8 cellular contexts compared by ENCODE assay signal in the genomic region with DNA sequence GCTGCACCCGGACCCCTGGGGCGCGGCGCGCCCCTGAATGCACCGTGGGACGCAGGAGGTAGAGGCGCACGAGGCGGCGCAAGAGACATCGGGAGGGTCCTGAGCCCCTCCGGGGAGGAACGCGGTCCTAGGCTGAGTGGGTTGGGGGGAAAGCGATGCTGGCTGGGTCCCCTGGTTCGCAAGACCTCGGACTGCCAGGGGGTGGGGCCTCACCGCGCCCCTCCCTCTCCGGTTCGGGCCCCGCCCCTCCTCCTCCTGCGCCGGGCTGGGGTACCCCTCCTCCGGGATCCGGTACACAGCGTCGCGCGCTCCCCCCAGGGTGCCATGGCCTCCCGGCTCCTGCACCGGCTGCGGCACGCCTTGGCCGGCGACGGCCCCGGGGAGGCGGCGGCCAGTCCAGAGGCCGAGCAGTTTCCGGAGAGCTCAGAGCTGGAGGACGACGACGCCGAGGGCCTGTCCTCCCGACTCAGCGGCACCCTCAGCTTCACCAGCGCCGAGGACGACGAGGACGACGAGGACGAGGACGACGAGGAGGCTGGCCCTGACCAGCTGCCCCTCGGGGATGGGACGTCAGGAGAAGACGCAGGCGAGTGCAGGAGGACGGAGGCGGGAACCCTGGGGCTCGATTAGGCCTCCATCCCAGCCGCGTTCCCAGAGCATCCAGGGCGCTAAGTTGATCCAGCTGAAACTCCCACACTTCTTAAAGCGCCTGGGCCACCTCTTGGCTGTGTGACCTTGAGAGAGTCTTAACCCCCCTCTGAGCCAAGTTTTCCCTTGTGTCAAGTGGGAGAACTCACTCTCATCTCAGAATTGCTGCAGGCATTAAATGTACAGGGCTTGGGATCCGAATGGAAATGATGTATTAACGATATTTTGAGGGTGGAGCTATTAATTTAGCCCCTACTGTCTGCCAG. TPM values are rescaled to one million over a fixed set of nuclear protein-coding genes. Genes with fewer than 3 reads are reported as not detected.
DNase-seq lines count a peak whose midpoint lies in the region; ATAC-seq and TF ChIP-seq lines count a peak whose summit lies in the region.

No MANE protein-coding gene starts in this region.

- ATAC-seq in GM19438 (IDR thresholded peaks at IDR 0.05; ENCODE audit: low read depth, unreplicated experiment) (peak; percentile 38), naive B cell (ENCODE audit: low read depth in 2 of 2) (peak; percentile 71 to 78), GM21786 (IDR thresholded peaks at IDR 0.05; ENCODE audit: unreplicated experiment) (no peak)

- peaks cover 15% of the 10 kb centered on the region for H3K4me1 Mint-ChIP-seq in activated T-helper 2 cell treated with anti-CD3 and anti-CD28 coated beads, Interferon-gamma antibody, Interleukin-2, Interleukin-4, amounts not matched to agents 10 μg/mL and 5 μg/mL and 100 μg/mL, durations not matched to agents 14 hours and 24 hours and 36 hours (ENCODE audit: low read depth)
- H3K4me1 Mint-ChIP-seq in naive B cell: peaks cover 9 to 15% (median 13%) of the 10 kb centered on the region in 3 donors

- no peaks in the 10 kb centered on the region for H3K9me3 Mint-ChIP-seq in activated T-helper 2 cell treated with anti-CD3 and anti-CD28 coated beads, Interferon-gamma antibody, Interleukin-2, Interleukin-4, amounts not matched to agents 10 μg/mL and 5 μg/mL and 100 μg/mL, durations not matched to agents 14 hours and 24 hours and 36 hours
- H3K9me3 Mint-ChIP-seq in naive B cell: no peaks in the 10 kb centered on the region

- peak overlapping the region; percentile 81 for H3K4me3 Mint-ChIP-seq in activated T-helper 2 cell treated with anti-CD3 and anti-CD28 coated beads, Interferon-gamma antibody, Interleukin-2, Interleukin-4, amounts not matched to agents 10 μg/mL and 5 μg/mL and 100 μg/mL, durations not matched to agents 14 hours and 24 hours and 36 hours (ENCODE audit: low read depth)
- H3K4me3 Mint-ChIP-seq in naive B cell: peak overlapping the region; percentile 51 to 95 (median 86)

- TF ChIP-seq CTCF in 22Rv1 (IDR thresholded peaks at IDR 0.05) (no peak), fibroblast of the aortic adventitia (IDR thresholded peaks at IDR 0.05; ENCODE audit: insufficient read depth, low read length) (no peak)

- H3K4me3 ChIP-seq in fibroblast of the aortic adventitia (ENCODE audit: low read depth, low read length): peak overlapping the region; percentile 90

- DNase-seq in NCI-H69 (lab: John Stamatoyannopoulos, UW) (peak; percentile 53), fibroblast of the aortic adventitia (ENCODE audit: low read depth) (peak; percentile 66), naive B cell (peak; percentile 39)
- peak; percentile 25 for DNase-seq in activated T-helper 2 cell treated with anti-CD3 and anti-CD28 coated beads, Interferon-gamma antibody, Interleukin-2, Interleukin-4, amounts not matched to agents 10 μg/mL and 5 μg/mL and 100 μg/mL, durations not matched to agents 14 hours and 24 hours and 36 hours (ENCODE audit: low spot score)

- no peak overlapping the region for H3K27ac Mint-ChIP-seq in activated T-helper 2 cell treated with anti-CD3 and anti-CD28 coated beads, Interferon-gamma antibody, Interleukin-2, Interleukin-4, amounts not matched to agents 10 μg/mL and 5 μg/mL and 100 μg/mL, durations not matched to agents 14 hours and 24 hours and 36 hours
- peak overlapping the region in 2 of 6 donors; percentile 2 to 28 for H3K27ac Mint-ChIP-seq in naive B cell

- H3K27me3 Mint-ChIP-seq in activated T-helper 2 cell treated with anti-CD3 and anti-CD28 coated beads, Interferon-gamma antibody, Interleukin-2, Interleukin-4, amounts not matched to agents 10 μg/mL and 5 μg/mL and 100 μg/mL, durations not matched to agents 14 hours and 24 hours and 36 hours (ENCODE audit: low read depth): peaks cover 9% of the 10 kb centered on the region
- H3K27me3 Mint-ChIP-seq in naive B cell: peaks cover 0 to 6% (median 0%) of the 10 kb centered on the region in 3 donors

- H3K27ac ChIP-seq in 22Rv1: peak overlapping the region; percentile 54
- H3K27ac ChIP-seq in temporal lobe (ENCODE audit: low read depth, low read length): peak overlapping the region; percentile 90

- intact Hi-C loops in activated T-helper 2 cell treated with anti-CD3 and anti-CD28 coated beads, Interferon-gamma antibody, Interleukin-2, Interleukin-4, amounts not matched to agents 10 μg/mL and 5 μg/mL and 100 μg/mL, durations not matched to agents 14 hours and 24 hours and 36 hours (cut with micrococcal nuclease): loop anchor here (2.0 kb wide), 1 partner anchor 23 kb away; a partner anchor contains a TSS

- H3K36me3 Mint-ChIP-seq in activated T-helper 2 cell treated with anti-CD3 and anti-CD28 coated beads, Interferon-gamma antibody, Interleukin-2, Interleukin-4, amounts not matched to agents 10 μg/mL and 5 μg/mL and 100 μg/mL, durations not matched to agents 14 hours and 24 hours and 36 hours (ENCODE audit: low read depth): no peaks in the 10 kb centered on the region
- H3K36me3 Mint-ChIP-seq in naive B cell: no peaks in the 10 kb centered on the region

RNA-seq across cellular contexts. Expression of a gene that starts 0.5 kb away (rescaled TPM):
- 1.5 and 2.0 TPM in 2 replicates for total RNA-seq in activated T-helper 2 cell treated with anti-CD3 and anti-CD28 coated beads, Interferon-gamma antibody, Interleukin-2, Interleukin-4, amounts not matched to agents 10 μg/mL and 5 μg/mL and 100 μg/mL, durations not matched to agents 14 hours and 24 hours and 36 hours
- total RNA-seq in fibroblast of the aortic adventitia (ENCODE audit: low replicate concordance) (88.8 and 90.7 TPM in 2 replicates), temporal lobe (12.3 TPM)
- polyA plus RNA-seq in naive B cell (ENCODE audit: low read depth in 6 of 6): 1 to 10 TPM in 3 of 6 donors, under 1 TPM in 2, not detected in 1; 0.45 to 1.9 (median 1.1) TPM

RNA-seq across cellular contexts. Expression of a gene that starts 7.0 kb away (rescaled TPM):
- 0.28 TPM in 1 of 2 replicates, not detected in the other for total RNA-seq in activated T-helper 2 cell treated with anti-CD3 and anti-CD28 coated beads, Interferon-gamma antibody, Interleukin-2, Interleukin-4, amounts not matched to agents 10 μg/mL and 5 μg/mL and 100 μg/mL, durations not matched to agents 14 hours and 24 hours and 36 hours
- total RNA-seq in fibroblast of the aortic adventitia (ENCODE audit: low replicate concordance) (0.45 and 1.8 TPM in 2 replicates), temporal lobe (0.25 TPM)
- 1 to 10 TPM in 1 of 6 donors, under 1 TPM in 2, not detected in 3; 0.64 to 1.2 (median 0.69) TPM for polyA plus RNA-seq in naive B cell (ENCODE audit: low read depth in 6 of 6)

RNA-seq across cellular contexts. Expression of a gene that starts 21.7 kb away (rescaled TPM):
- 142 and 145 TPM in 2 replicates for total RNA-seq in activated T-helper 2 cell treated with anti-CD3 and anti-CD28 coated beads, Interferon-gamma antibody, Interleukin-2, Interleukin-4, amounts not matched to agents 10 μg/mL and 5 μg/mL and 100 μg/mL, durations not matched to agents 14 hours and 24 hours and 36 hours
- total RNA-seq in fibroblast of the aortic adventitia (ENCODE audit: low replicate concordance) (0.49 and 53.3 TPM in 2 replicates), temporal lobe (3.2 TPM)
- polyA plus RNA-seq in naive B cell (ENCODE audit: low read depth in 6 of 6): under 1 TPM in 1 of 6 donors, not detected in 5; 0.53 TPM

RNA-seq across cellular contexts. Expression of a gene that starts 23.1 kb away (rescaled TPM):
- 28.0 and 29.1 TPM in 2 replicates for total RNA-seq in activated T-helper 2 cell treated with anti-CD3 and anti-CD28 coated beads, Interferon-gamma antibody, Interleukin-2, Interleukin-4, amounts not matched to agents 10 μg/mL and 5 μg/mL and 100 μg/mL, durations not matched to agents 14 hours and 24 hours and 36 hours
- total RNA-seq in fibroblast of the aortic adventitia (ENCODE audit: low replicate concordance) (17.7 and 25.8 TPM in 2 replicates), temporal lobe (23.1 TPM)
- 10 to 100 TPM; 35.4 to 46.7 (median 38.7) TPM for polyA plus RNA-seq in naive B cell (ENCODE audit: low read depth in 6 of 6)

RNA-seq across cellular contexts. Expression of a gene that starts 23.3 kb away (rescaled TPM):
- total RNA-seq in activated T-helper 2 cell treated with anti-CD3 and anti-CD28 coated beads, Interferon-gamma antibody, Interleukin-2, Interleukin-4, amounts not matched to agents 10 μg/mL and 5 μg/mL and 100 μg/mL, durations not matched to agents 14 hours and 24 hours and 36 hours: 6.2 and 6.3 TPM in 2 replicates
- total RNA-seq in fibroblast of the aortic adventitia (ENCODE audit: low replicate concordance) (1.9 and 4.3 TPM in 2 replicates), temporal lobe (8.6 TPM)
- polyA plus RNA-seq in naive B cell (ENCODE audit: low read depth in 6 of 6): 1 to 10 TPM in 5 of 6 donors, not detected in 1; 1.3 to 2.9 (median 1.8) TPM
